In the genomic region with DNA sequence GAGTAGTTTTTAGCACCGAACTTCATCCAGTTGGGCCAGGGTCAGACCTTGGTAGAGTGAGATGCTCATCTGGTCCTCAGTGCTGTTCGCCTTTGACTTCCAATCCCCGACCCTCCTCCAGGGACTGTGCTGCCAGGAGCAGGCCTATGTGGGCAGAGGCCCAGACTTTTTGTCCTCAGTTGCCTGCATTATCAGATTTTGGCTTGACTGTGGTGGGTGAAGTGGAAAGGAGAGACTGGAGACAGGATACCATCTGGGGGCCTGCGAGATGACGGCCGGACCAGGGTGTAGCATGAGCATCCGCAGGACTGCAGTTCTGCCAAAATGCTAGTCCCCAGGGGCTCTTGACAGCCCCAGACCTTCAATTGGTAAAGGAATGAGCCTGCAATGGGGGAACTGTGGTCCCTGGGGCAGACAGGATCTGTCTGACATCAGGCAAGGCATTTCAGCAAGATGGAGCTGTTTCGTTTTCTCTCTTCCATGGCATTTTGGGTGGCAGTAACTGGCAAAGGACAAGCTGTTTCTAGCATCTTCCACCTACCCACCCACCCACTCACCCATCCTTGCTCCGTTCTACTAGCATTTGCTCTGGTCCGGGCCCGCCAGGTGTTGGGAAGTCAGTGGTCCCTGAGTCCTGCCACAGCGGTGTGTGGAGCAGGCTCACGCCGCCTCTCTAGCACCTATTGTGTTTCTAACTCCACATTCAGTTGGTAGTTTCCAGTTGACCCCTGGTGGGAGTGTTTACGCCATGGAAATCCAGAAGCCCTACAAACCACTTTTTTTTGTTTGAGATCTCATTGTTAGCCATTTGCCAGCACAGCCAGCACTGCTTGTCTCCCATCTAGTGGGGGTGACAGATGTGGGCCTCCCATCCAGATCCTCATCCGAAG, we compare ENCODE assay signal across 24 cellular contexts. TPM values are rescaled to one million over a fixed set of nuclear protein-coding genes. Genes with fewer than 3 reads are reported as not detected.
DNase-seq lines count a peak whose midpoint lies in the region; ATAC-seq, FAIRE-seq and TF ChIP-seq lines count a peak whose summit lies in the region.
"Had no signal": no experiment of that assay in that cellular context is flagged by ENCODE, and none has a peak within 500 bp of the region (broad histone marks: within the 10 kb centered on the region; RNA-seq: fewer than 3 reads in every experiment).

No MANE protein-coding gene starts in this region.

- no peak overlapping the region for H4K5ac ChIP-seq in H1 (ENCODE audit: insufficient read length, low read depth, low read length)

- H3K4ac ChIP-seq in H1 (replicated peaks; ENCODE audit: insufficient read length, low read depth, low read length) = no peak overlapping the region

- POLR2A ChIA-PET in H1 (lab: Charles Lee; ENCODE audit: partially characterized antibody) = interaction anchor here (2.2 kb wide), 1 partner anchor 118 kb away, joined by 5 read pairs; a partner anchor contains a TSS

- H2BK5ac ChIP-seq in H1 (ENCODE audit: low read depth, low read length) = no peak overlapping the region

- TF ChIP-seq POLR2A in GM12892 (IDR thresholded peaks at IDR 0.05; ENCODE audit: low read depth, low read length) (no peak), H1 (IDR thresholded peaks at IDR 0.05; ENCODE audit: control extremely low read depth in 1 of 2, low read depth in 2 of 2, low read length in 2 of 2) (no peak)

- no peak for TF ChIP-seq CTCF in BE2C (IDR thresholded peaks at IDR 0.05; ENCODE audit: low read depth, low read length)
- TF ChIP-seq CTCF in H1 (IDR thresholded peaks at IDR 0.05; ENCODE audit: control extremely low read depth in 1 of 3, insufficient read depth in 1 of 3, low read depth in 1 of 3, low read length in 3 of 3) = no peak
- TF ChIP-seq CTCF in progenitor cell of endocrine pancreas (IDR thresholded peaks at IDR 0.05; ENCODE audit: unreplicated experiment) = no peak

- H3K56ac ChIP-seq in H1 (replicated peaks; ENCODE audit: insufficient read length, low read depth, low read length) = no peak overlapping the region

- no peak overlapping the region for H3K18ac ChIP-seq in H1 (ENCODE audit: extremely low read depth, low read length)

- FAIRE-seq in GM12892 (lab: Jason Lieb, UNC) (peak; percentile 40), H1 (lab: Jason Lieb, UNC) (no peak), RCC 7860 (lab: Jason Lieb, UNC) (no peak)
- FAIRE-seq: endothelial cell of umbilical vein had no signal

- no peaks in the 10 kb centered on the region for H3K4me1 Mint-ChIP-seq in progenitor cell of endocrine pancreas (ENCODE audit: low read depth)
- no peaks in the 10 kb centered on the region for H3K4me1 Mint-ChIP-seq in natural killer cell treated with Interleukin-12 subunit alpha and Interleukin-12 subunit beta and Interleukin-15 and Interleukin-18, amount 100 ng/mL, for 72 hours (ENCODE audit: low read depth in 2 of 2)

- H4K20me1 ChIP-seq in H1 (replicated peaks in 1 of 2; ENCODE audit: control insufficient read depth in 1 of 2, insufficient read depth in 2 of 2, low read length in 2 of 2) = peaks cover 0 to 2% of the 10 kb centered on the region in 2 experiments

- H3K27me3 Mint-ChIP-seq in progenitor cell of endocrine pancreas = peaks cover 38% of the 10 kb centered on the region
- peaks cover 0 to 4% of the 10 kb centered on the region in 2 donors for H3K27me3 Mint-ChIP-seq in natural killer cell treated with Interleukin-12 subunit alpha and Interleukin-12 subunit beta and Interleukin-15 and Interleukin-18, amount 100 ng/mL, for 72 hours

- CTCF ChIA-PET in H1 (lab: Charles Lee; ENCODE audit: partially characterized antibody) = interaction anchor here (0.6 to 12.8 kb wide), 26 partner anchors 8 to 700 kb away, joined by 3 to 165 read pairs (median 4); a partner anchor contains a TSS

- no peaks in the 10 kb centered on the region for H3K4me1 ChIP-seq in BE2C
- peaks cover 0 to 4% (median 2%) of the 10 kb centered on the region in 4 experiments; a peak in 3 of 7 replicates for H3K4me1 ChIP-seq in H1 (replicated peaks in 1 of 4; ENCODE audit: control insufficient read depth in 3 of 4, insufficient read depth in 4 of 4, low read length in 3 of 4)
- H3K4me1 ChIP-seq: body of pancreas, prostate gland had no signal

- H3K27ac Mint-ChIP-seq in progenitor cell of endocrine pancreas = peak overlapping the region; percentile 71
- no peak overlapping the region for H3K27ac Mint-ChIP-seq in natural killer cell treated with Interleukin-12 subunit alpha and Interleukin-12 subunit beta and Interleukin-15 and Interleukin-18, amount 100 ng/mL, for 72 hours
- H3K27ac Mint-ChIP-seq: activated CD4-positive, alpha-beta T cell treated with anti-CD3 and anti-CD28 coated beads for 36 hours; memory B cell had no signal

- H4K8ac ChIP-seq in H1 (ENCODE audit: extremely low read depth, insufficient read depth, low read length) = no peak overlapping the region

- no peak overlapping the region for H2AK5ac ChIP-seq in H1 (ENCODE audit: low read depth, low read length)

- H3K79me1 ChIP-seq in H1 (ENCODE audit: low read depth, low read length) = no peaks in the 10 kb centered on the region

- H3K4me2 ChIP-seq in H1 (ENCODE audit: insufficient read depth in 1 of 2, low read depth in 2 of 2, low read length in 2 of 2) = peak overlapping the region; percentile 8 to 17; a peak in 2 of 4 replicates
- H3K4me2 ChIP-seq: hepatocyte had no signal

- TF ChIP-seq EP300 in H1 (IDR thresholded peaks at IDR 0.05; ENCODE audit: borderline replicate concordance in 1 of 2, low read depth in 2 of 2, low read length in 2 of 2) = no peak

- no peak overlapping the region for H2BK120ac ChIP-seq in H1 (replicated peaks; ENCODE audit: low read depth, low read length)

- H3K23ac ChIP-seq in H1 (ENCODE audit: insufficient read length) = no peak overlapping the region

- no peak overlapping the region for H3K4me3 ChIP-seq in BE2C (ENCODE audit: low read depth, low read length)
- H3K4me3 ChIP-seq in H1 (ENCODE audit: extremely low read depth in 1 of 4, insufficient read depth in 2 of 4, low read depth in 3 of 4, low read length in 4 of 4) = no peak overlapping the region
- H3K4me3 ChIP-seq: body of pancreas, hepatocyte, prostate gland, thoracic aorta had no signal

- H2BK20ac ChIP-seq in H1 (ENCODE audit: low read length) = no peak overlapping the region

- no peaks in the 10 kb centered on the region for H3K36me3 Mint-ChIP-seq in progenitor cell of endocrine pancreas (ENCODE audit: insufficient read depth)
- no peaks in the 10 kb centered on the region for H3K36me3 Mint-ChIP-seq in natural killer cell treated with Interleukin-12 subunit alpha and Interleukin-12 subunit beta and Interleukin-15 and Interleukin-18, amount 100 ng/mL, for 72 hours
- H3K36me3 Mint-ChIP-seq: memory B cell; naive thymus-derived CD8-positive, alpha-beta T cell had no signal

- no peak for ATAC-seq in natural killer cell treated with Interleukin-12 subunit alpha and Interleukin-12 subunit beta and Interleukin-15 and Interleukin-18, amount 100 ng/mL, for 72 hours
- ATAC-seq: body of pancreas; naive thymus-derived CD8-positive, alpha-beta T cell had no signal

- DNase-seq in BE2C (peak; percentile 55), GM12892 (ENCODE audit: insufficient read length) (no peak), H1 (ENCODE audit: low read depth in 1 of 2, low spot score in 2 of 2) (no peak), progenitor cell of endocrine pancreas (ENCODE audit: low spot score, unreplicated experiment) (no peak), RCC 7860 (ENCODE audit: low spot score) (no peak), NCI-H526 treated with DMSO at 0.1 percent for 48 hours (lab: John Stamatoyannopoulos, UW) (no peak)
- no peak for DNase-seq in natural killer cell treated with Interleukin-12 subunit alpha and Interleukin-12 subunit beta and Interleukin-15 and Interleukin-18, amount 100 ng/mL, for 72 hours (ENCODE audit: low spot score)
- DNase-seq: activated T-cell treated with anti-CD3 and anti-CD28 coated beads, Interleukin-2, amount 50 U/mL, for 1 hour; body of pancreas; cortex of kidney; EL; KG1; NCI-H446 treated with DMSO at 0.1 percent for 48 hours; stimulated activated CD4-positive, alpha-beta T cell treated with anti-CD3 and anti-CD28 coated beads, Interleukin-12 subunit alpha, Interleukin-12 subunit beta, amount 100 ng/mL, for 4 hours had no signal

- no peaks in the 10 kb centered on the region for H3K9me3 Mint-ChIP-seq in progenitor cell of endocrine pancreas (ENCODE audit: low read depth)
- no peaks in the 10 kb centered on the region for H3K9me3 Mint-ChIP-seq in natural killer cell treated with Interleukin-12 subunit alpha and Interleukin-12 subunit beta and Interleukin-15 and Interleukin-18, amount 100 ng/mL, for 72 hours
- H3K9me3 Mint-ChIP-seq: memory B cell; naive thymus-derived CD8-positive, alpha-beta T cell had no signal

- H3K36me3 ChIP-seq in BE2C (no peaks in the 10 kb centered on the region), H1 (ENCODE audit: control insufficient read depth in 2 of 4, insufficient read depth in 4 of 4, low read length in 3 of 4) (no peaks in the 10 kb centered on the region)
- H3K36me3 ChIP-seq: prostate gland, thoracic aorta had no signal

- H2BK12ac ChIP-seq in H1 (ENCODE audit: low read depth, low read length) = no peak overlapping the region

- H2AFZ ChIP-seq in H1 (ENCODE audit: low read length) = no peak overlapping the region
- H2AFZ ChIP-seq: hepatocyte had no signal

- no peaks in the 10 kb centered on the region; the same call in 1 of the 2 replicates for H3K23me2 ChIP-seq in H1 (ENCODE audit: low read depth, low read length)

- no peak overlapping the region; the same call in 1 of the 2 replicates for H3K27ac ChIP-seq in H1 (ENCODE audit: low read depth, low read length)
- H3K27ac ChIP-seq: body of pancreas, hepatocyte, prostate gland, RWPE1, thoracic aorta had no signal

- H3K27me3 ChIP-seq in BE2C = no peaks in the 10 kb centered on the region
- peaks cover 0 to 10% (median 4%) of the 10 kb centered on the region in 4 experiments; a peak in 2 of 7 replicates for H3K27me3 ChIP-seq in H1 (replicated peaks in 1 of 4; ENCODE audit: control insufficient read depth in 3 of 4, extremely low read depth in 1 of 4, insufficient read depth in 3 of 4, low read length in 3 of 4)
- H3K27me3 ChIP-seq: body of pancreas had no signal

- H4K91ac ChIP-seq in H1 (replicated peaks; ENCODE audit: insufficient read length, low read length) = no peak overlapping the region

- H3K9ac ChIP-seq in H1 (replicated peaks in 1 of 4; ENCODE audit: extremely low read depth in 1 of 4, low read depth in 3 of 4, low read length in 3 of 4) = no peak overlapping the region

- TF ChIP-seq RAD21 in H1 (IDR thresholded peaks at IDR 0.05 in 1 of 2, conservative IDR thresholded peaks at IDR 0.05 in 1 of 2; ENCODE audit: low read depth in 2 of 2, low read length in 2 of 2) = no peak

- no peak overlapping the region for H3K4me3 Mint-ChIP-seq in progenitor cell of endocrine pancreas (ENCODE audit: low read depth)
- no peak overlapping the region for H3K4me3 Mint-ChIP-seq in natural killer cell treated with Interleukin-12 subunit alpha and Interleukin-12 subunit beta and Interleukin-15 and Interleukin-18, amount 100 ng/mL, for 72 hours
- H3K4me3 Mint-ChIP-seq: activated CD4-positive, alpha-beta T cell treated with anti-CD3 and anti-CD28 coated beads for 36 hours; memory B cell; naive thymus-derived CD8-positive, alpha-beta T cell had no signal

- H2BK15ac ChIP-seq in H1 (ENCODE audit: low read length) = no peak overlapping the region

- no peaks in the 10 kb centered on the region for H3K9me3 ChIP-seq in BE2C
- no peaks in the 10 kb centered on the region for H3K9me3 ChIP-seq in H1 (ENCODE audit: insufficient read depth in 2 of 2, low read depth in 1 of 2, low read length in 1 of 2)
- H3K9me3 ChIP-seq: body of pancreas, prostate gland, thoracic aorta had no signal

- WGBS in H1 (ENCODE audit: extremely low coverage in 1 of 2, insufficient coverage in 1 of 2, insufficient read length in 1 of 2, insufficient replicate concordance in 2 of 2, low coverage in 1 of 2, low lambda C conversion rate in 2 of 2, missing lambda C conversion rate in 1 of 2), 2 experiments = 83% methylated on average over 13 of the region's 16 CpGs; no CpG with 5 or more reads in 1 of the 2 experiments

- no peaks in the 10 kb centered on the region for H3K79me2 ChIP-seq in H1 (ENCODE audit: control insufficient read depth in 1 of 2, insufficient read depth in 2 of 2, low read length in 2 of 2)
- H3K79me2 ChIP-seq: hepatocyte had no signal

- no peak overlapping the region for H3K14ac ChIP-seq in H1 (ENCODE audit: insufficient read length)

RNA-seq across cellular contexts. Expression of a gene that starts 53.5 kb away (rescaled TPM):
- not detected for polyA plus RNA-seq in BE2C (2012; ENCODE audit: insufficient read depth, insufficient read length, low read depth)
- polyA plus RNA-seq in GM12892 (2012; ENCODE audit: missing spikeins) = not detected
- total RNA-seq in H1 (2021; fragmentation: NEBNext Ultra II Directional; extraction: Animal tissue kit (Norgen Biotek cat#: 25700)) = 1.5 and 2.4 TPM in 2 replicates
- polyA plus RNA-seq in H1 (2011; rRNA removed) = 0.41 and 0.88 TPM in 2 replicates
- polyA plus RNA-seq in H1 (2011; cell fraction: cytosol; rRNA removed) = 0.49 TPM
- 5.5 TPM for polyA plus RNA-seq in H1 (2011; cell fraction: nucleus; rRNA removed)
- polyA plus RNA-seq in H1 (2012, experiment 1 of 2) = 0.26 to 1.3 TPM (median 0.73 TPM) in 4 replicates
- polyA plus RNA-seq in H1 (2012, experiment 2 of 2) = 0.08 TPM
- polyA plus RNA-seq in H1 (2013, experiment 1 of 2) = 0.83 TPM
- 1.4 TPM for polyA plus RNA-seq in H1 (2013, experiment 2 of 2)
- polyA minus RNA-seq in H1 (2011; rRNA and poly(A)+ RNA removed) = 4.6 and 4.9 TPM in 2 replicates
- 1.3 TPM for polyA minus RNA-seq in H1 (2011; cell fraction: cytosol; rRNA and poly(A)+ RNA removed)
- polyA minus RNA-seq in H1 (2011; cell fraction: nucleus; rRNA and poly(A)+ RNA removed) = 11.7 TPM
- 0.78 and 1.5 TPM in 2 replicates for total RNA-seq in progenitor cell of endocrine pancreas
- total RNA-seq in natural killer cell treated with Interleukin-12 subunit alpha and Interleukin-12 subunit beta and Interleukin-15 and Interleukin-18, amount 100 ng/mL, for 72 hours = not detected
- total RNA-seq: activated CD4-positive, alpha-beta T cell treated with anti-CD3 and anti-CD28 coated beads for 36 hours; body of pancreas; Calu3; endothelial cell of umbilical vein; HT-29; naive thymus-derived CD8-positive, alpha-beta T cell; thoracic aorta had no signal
- polyA plus RNA-seq: endothelial cell of umbilical vein; naive thymus-derived CD8-positive, alpha-beta T cell had no signal

RNA-seq across cellular contexts. Expression of a gene that starts 56.3 kb away (rescaled TPM):
- not detected for polyA plus RNA-seq in BE2C (2012; ENCODE audit: insufficient read depth, insufficient read length, low read depth)
- polyA plus RNA-seq in GM12892 (2012; ENCODE audit: missing spikeins) = not detected
- total RNA-seq in H1 (2021; fragmentation: NEBNext Ultra II Directional; extraction: Animal tissue kit (Norgen Biotek cat#: 25700)) = 1.3 and 2.4 TPM in 2 replicates
- 1.6 and 2.3 TPM in 2 replicates for polyA plus RNA-seq in H1 (2011; rRNA removed)
- 2.9 TPM for polyA plus RNA-seq in H1 (2011; cell fraction: cytosol; rRNA removed)
- 15.5 TPM for polyA plus RNA-seq in H1 (2011; cell fraction: nucleus; rRNA removed)
- 1.5 to 2.9 TPM (median 1.9 TPM) in 4 replicates for polyA plus RNA-seq in H1 (2012, experiment 1 of 2)
- polyA plus RNA-seq in H1 (2012, experiment 2 of 2) = 0.94 TPM
- 1.5 TPM for polyA plus RNA-seq in H1 (2013, experiment 1 of 2)
- polyA plus RNA-seq in H1 (2013, experiment 2 of 2) = 1.7 TPM
- 1.3 and 2.8 TPM in 2 replicates for polyA minus RNA-seq in H1 (2011; rRNA and poly(A)+ RNA removed)
- polyA minus RNA-seq in H1 (2011; cell fraction: cytosol; rRNA and poly(A)+ RNA removed) = 1.3 TPM
- polyA minus RNA-seq in H1 (2011; cell fraction: nucleus; rRNA and poly(A)+ RNA removed) = 3.7 TPM
- 15.8 and 21.4 TPM in 2 replicates for total RNA-seq in progenitor cell of endocrine pancreas
- total RNA-seq in natural killer cell treated with Interleukin-12 subunit alpha and Interleukin-12 subunit beta and Interleukin-15 and Interleukin-18, amount 100 ng/mL, for 72 hours = not detected
- total RNA-seq: activated CD4-positive, alpha-beta T cell treated with anti-CD3 and anti-CD28 coated beads for 36 hours; endothelial cell of umbilical vein; naive thymus-derived CD8-positive, alpha-beta T cell; prostate gland had no signal
- polyA plus RNA-seq: endothelial cell of umbilical vein; naive thymus-derived CD8-positive, alpha-beta T cell had no signal
